16 cellular contexts compared by ENCODE assay signal in the genomic region with DNA sequence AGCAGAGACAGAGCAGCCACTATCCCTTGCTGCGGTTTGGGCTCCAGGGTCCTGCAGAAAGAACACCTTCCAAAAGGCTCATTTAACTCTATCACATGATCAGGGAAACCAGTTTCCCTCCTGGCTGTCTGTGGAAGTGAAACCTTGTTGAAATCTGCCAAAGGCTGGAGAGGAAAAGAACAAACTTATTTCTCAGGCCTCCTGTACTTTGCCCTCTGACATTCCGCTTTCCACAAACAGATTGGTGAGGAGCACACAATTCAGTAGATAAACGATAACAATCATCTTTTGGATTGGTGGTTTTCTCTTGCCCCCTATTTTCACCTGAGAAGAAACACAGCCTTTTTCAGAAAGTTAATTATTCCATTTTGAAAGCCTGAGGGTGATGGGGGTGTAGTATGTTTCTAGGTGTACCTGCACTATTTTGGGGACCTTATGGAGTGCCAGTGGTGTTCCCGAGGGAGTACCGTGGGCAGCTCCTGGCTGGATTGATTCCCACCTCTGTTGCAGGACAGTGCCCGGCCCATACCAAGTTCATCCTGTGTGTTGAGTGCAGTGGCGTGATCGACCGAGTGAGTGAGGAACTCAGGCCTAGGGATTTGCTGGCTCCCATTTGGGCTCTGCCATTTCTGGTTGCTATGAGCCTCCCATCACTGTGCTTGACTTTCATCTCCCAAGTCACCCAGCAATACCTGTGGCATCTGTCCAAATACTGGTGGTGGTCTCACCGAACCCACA.
A peak's percentile ranks its signal among the peaks of the same experiment; 100 is the strongest.
DNase-seq lines count a peak whose midpoint lies in the region; ATAC-seq, FAIRE-seq and TF ChIP-seq lines count a peak whose summit lies in the region.
"Had no signal": no experiment of that assay in that cellular context is flagged by ENCODE, and none has a peak within 500 bp of the region (broad histone marks: within the 10 kb centered on the region; RNA-seq: fewer than 3 reads in every experiment).

No MANE protein-coding gene starts in this region.

- no peaks in the 10 kb centered on the region for H3K9me3 Mint-ChIP-seq in endodermal cell
- peaks cover 6% of the 10 kb centered on the region for H3K9me3 Mint-ChIP-seq in stimulated activated memory B cell treated with anti-CD40 and anti-IgM and Interleukin-4, amounts not matched to agents 10 μg/mL and 1 μg/mL and 100 μg/mL, for 72 hours

- ATAC-seq in mucosa of descending colon (peak; percentile 82), HG02973 (IDR thresholded peaks at IDR 0.05; ENCODE audit: unreplicated experiment) (no peak)
- ATAC-seq in stimulated activated memory B cell treated with anti-CD40 and anti-IgM and Interleukin-4, amounts not matched to agents 10 μg/mL and 1 μg/mL and 100 μg/mL, for 72 hours: no peak

- DNase-seq in NOMO-1 treated with DMSO at 0.1 percent for 48 hours (lab: John Stamatoyannopoulos, UW; ENCODE audit: unreplicated experiment): peak; percentile 29
- DNase-seq in NOMO-1 treated with dmso at 0.1 percent for 144 hours (lab: John Stamatoyannopoulos, UW; ENCODE audit: unreplicated experiment): no peak
- DNase-seq in endodermal cell: peak; percentile 30
- no peak for DNase-seq in mucosa of descending colon
- DNase-seq in D721Med (ENCODE audit: insufficient read length, low spot score): no peak
- no peak for DNase-seq in C1 segment of cervical spinal cord (lab: John Stamatoyannopoulos, UW)
- DNase-seq: GOT3, KG1, NCI-H1092 treated with DMSO at 0.1 percent for 48 hours, NCI-H187, NCI-H2171, SIG-M5 had no signal

- no peaks in the 10 kb centered on the region for H3K27me3 ChIP-seq in endodermal cell (ENCODE audit: control insufficient read depth, insufficient read depth, low read length, poor library complexity, severe bottlenecking)

- H3K4me3 ChIP-seq in endodermal cell (ENCODE audit: low read length): no peak overlapping the region
- H3K4me3 ChIP-seq in mucosa of descending colon: no peak overlapping the region

- 97 to 100% methylated on average over 8 to 10 of the region's 10 CpGs for WGBS in endodermal cell (ENCODE audit: insufficient coverage in 1 of 2, insufficient read length in 1 of 2), 2 experiments

- peaks cover 17% of the 10 kb centered on the region for H3K36me3 ChIP-seq in endodermal cell (ENCODE audit: control insufficient read depth, insufficient read depth, low read length)
- H3K36me3 ChIP-seq in mucosa of descending colon (ENCODE audit: low read depth): no peaks in the 10 kb centered on the region

- no peak overlapping the region for H3K9ac ChIP-seq in endodermal cell (ENCODE audit: extremely low read depth, low read length, poor library complexity, severe bottlenecking)

- no peaks in the 10 kb centered on the region for H3K27me3 Mint-ChIP-seq in endodermal cell (ENCODE audit: insufficient read depth)
- no peaks in the 10 kb centered on the region for H3K27me3 Mint-ChIP-seq in stimulated activated memory B cell treated with anti-CD40 and anti-IgM and Interleukin-4, amounts not matched to agents 10 μg/mL and 1 μg/mL and 100 μg/mL, for 72 hours

- H3K4me3 Mint-ChIP-seq in endodermal cell: no peak overlapping the region
- no peak overlapping the region for H3K4me3 Mint-ChIP-seq in stimulated activated memory B cell treated with anti-CD40 and anti-IgM and Interleukin-4, amounts not matched to agents 10 μg/mL and 1 μg/mL and 100 μg/mL, for 72 hours

- H3K4me1 Mint-ChIP-seq in endodermal cell: peaks cover 11% of the 10 kb centered on the region
- peaks cover 57% of the 10 kb centered on the region for H3K4me1 Mint-ChIP-seq in stimulated activated memory B cell treated with anti-CD40 and anti-IgM and Interleukin-4, amounts not matched to agents 10 μg/mL and 1 μg/mL and 100 μg/mL, for 72 hours

- H3K27ac ChIP-seq in endodermal cell (ENCODE audit: low read depth, low read length): no peak overlapping the region
- H3K27ac ChIP-seq: 22Rv1 had no signal

- FAIRE-seq in D721Med (lab: Jason Lieb, UNC): no peak
- FAIRE-seq: HTR-8/SVneo had no signal

- H3K36me3 Mint-ChIP-seq in endodermal cell (ENCODE audit: low read depth): peaks cover 17% of the 10 kb centered on the region
- peaks cover 49% of the 10 kb centered on the region for H3K36me3 Mint-ChIP-seq in stimulated activated memory B cell treated with anti-CD40 and anti-IgM and Interleukin-4, amounts not matched to agents 10 μg/mL and 1 μg/mL and 100 μg/mL, for 72 hours

- H3K27ac Mint-ChIP-seq in endodermal cell: peak overlapping the region; percentile 61
- H3K27ac Mint-ChIP-seq in stimulated activated memory B cell treated with anti-CD40 and anti-IgM and Interleukin-4, amounts not matched to agents 10 μg/mL and 1 μg/mL and 100 μg/mL, for 72 hours: peak overlapping the region; percentile 22

- TF ChIP-seq CTCF in endodermal cell (conservative IDR thresholded peaks at IDR 0.05) (no peak), mucosa of descending colon (IDR thresholded peaks at IDR 0.05) (no peak), D721Med (IDR thresholded peaks at IDR 0.05; ENCODE audit: insufficient read depth, missing control alignments) (no peak)

- intact Hi-C loops in mucosa of descending colon (cut with DNase I, micrococcal nuclease): no loop called here

- no peaks in the 10 kb centered on the region for H3K4me1 ChIP-seq in endodermal cell (ENCODE audit: control insufficient read depth, insufficient read depth, low read length)
- H3K4me1 ChIP-seq in mucosa of descending colon (ENCODE audit: low read depth): peaks cover 7% of the 10 kb centered on the region

- H3K9me3 ChIP-seq in endodermal cell (ENCODE audit: control insufficient read depth, low read length) (no peaks in the 10 kb centered on the region), mucosa of descending colon (no peaks in the 10 kb centered on the region)

Comparison
In these comparisons a context has a peak if more than half of its experiments do, and no peak if none do; other contexts are left out.
1. DNase-seq: peak in NOMO-1 treated with DMSO at 0.1 percent for 48 hours (single experiment) and endodermal cell (single experiment); none in NOMO-1 treated with dmso at 0.1 percent for 144 hours (single experiment), mucosa of descending colon (0 of 3), D721Med (single experiment) and C1 segment of cervical spinal cord (0 of 14).